ENCODE assay signal across 36 cellular contexts in the genomic region with DNA sequence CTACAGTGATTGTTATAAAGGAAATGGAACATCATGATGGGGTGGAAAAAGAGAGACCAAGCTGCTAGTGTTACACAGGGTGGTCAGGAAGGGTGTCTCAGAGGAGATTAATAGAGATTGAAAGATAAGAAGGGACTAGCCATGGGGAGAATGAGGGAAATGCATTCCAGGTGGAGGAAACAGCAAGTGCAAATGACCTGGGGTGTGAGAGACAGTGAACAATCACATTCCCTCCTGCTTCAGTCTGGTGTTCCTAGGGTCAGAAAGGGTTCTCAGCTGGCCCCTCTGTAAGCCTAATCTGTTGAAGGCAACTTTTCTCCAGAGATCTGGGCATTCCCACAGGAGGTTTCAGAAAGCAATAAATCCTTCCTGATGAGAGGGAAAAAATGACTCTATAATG. TPM values are rescaled to one million over a fixed set of nuclear protein-coding genes. Genes with fewer than 3 reads are reported as not detected.
"Had no signal": no experiment of that assay in that cellular context is flagged by ENCODE, and none has a peak within 500 bp of the region (broad histone marks: within the 10 kb centered on the region; RNA-seq: fewer than 3 reads in every experiment).

No MANE protein-coding gene starts in this region.

- DNase-seq: activated CD4-positive, alpha-beta memory T cell treated with anti-CD3 and anti-CD28 coated beads for 36 hours; activated CD4-positive, alpha-beta T cell treated with anti-CD3 and anti-CD28 coated beads for 36 hours; activated CD4-positive, alpha-beta T cell treated with anti-CD3 and anti-CD28 coated beads, Interleukin-2, amount 10 ng/mL, durations not matched to agents 24 days and 14 days; activated CD4-positive, CD25-positive, alpha-beta regulatory T cell; activated CD4-positive, CD25-positive, alpha-beta regulatory T cell treated with anti-CD3 and anti-CD28 coated beads, Interleukin-2, amount 50 U/mL, for 72 hours; activated CD8-positive, alpha-beta memory T cell treated with anti-CD3 and anti-CD28 coated beads, Interleukin-2, amount 10 ng/mL, durations not matched to agents 7 days and 5 days; activated CD8-positive, alpha-beta memory T cell treated with anti-CD3 and anti-CD28 coated beads, Interleukin-2, amount 50 U/mL, for 4 hours; activated CD8-positive, alpha-beta T cell treated with anti-CD3 and anti-CD28 coated beads, Interleukin-2, amount 10 ng/mL, durations not matched to agents 7 days and 5 days; activated effector memory CD4-positive, alpha-beta T cell treated with anti-CD3 and anti-CD28 coated beads, Interleukin-2, amount 50 U/mL, for 16 hours; activated naive CD4-positive, alpha-beta T cell treated with anti-CD3 and anti-CD28 coated beads for 36 hours; activated naive CD8-positive, alpha-beta T cell treated with anti-CD3 and anti-CD28 coated beads, Interleukin-2, amount 10 ng/mL, durations not matched to agents 7 days and 5 days; activated T-cell treated with anti-CD3 and anti-CD28 coated beads, Interleukin-2, amount 50 U/mL, for 1 hour; activated T-cell treated with anti-CD3 and anti-CD28 coated beads, Interleukin-2, amount 50 U/mL, for 48 hours; brain microvascular endothelial cell; dorsolateral prefrontal cortex; effector memory CD4-positive, alpha-beta T cell; endodermal cell; erythroblast; foreskin keratinocyte; gastrocnemius medialis; glutamatergic neuron; SW 1271; T-cell; T1000 had no signal

- H3K9me3 Mint-ChIP-seq: activated naive CD4-positive, alpha-beta T cell treated with anti-CD3 and anti-CD28 coated beads for 36 hours; activated T-helper 1 cell treated with anti-CD3 and anti-CD28 coated beads, Interleukin-12 subunit alpha, Interleukin-12 subunit beta, Interleukin-2, Interleukin-4 antibody, amounts not matched to agents 30 ng/mL and 10 ng/mL and 1 ng/mL, durations not matched to agents 14 hours and 24 hours and 36 hours; activated T-helper 2 cell treated with anti-CD3 and anti-CD28 coated beads, Interferon-gamma antibody, Interleukin-2, Interleukin-4, amounts not matched to agents 10 μg/mL and 5 μg/mL and 100 μg/mL, durations not matched to agents 14 hours and 24 hours and 36 hours; dendritic cell treated with granulocyte-macrophage colony-stimulating factor and Interleukin-4, amounts not matched to agents 40 ng/mL and 50 ng/mL, for 4 days had no signal

- H3K36me3 ChIP-seq: ascending aorta, brain microvascular endothelial cell, gastrocnemius medialis had no signal

- H3K27ac Mint-ChIP-seq: activated CD4-positive, alpha-beta memory T cell treated with anti-CD3 and anti-CD28 coated beads for 36 hours; activated CD4-positive, alpha-beta T cell treated with anti-CD3 and anti-CD28 coated beads for 36 hours; activated CD4-positive, alpha-beta T cell treated with anti-CD3 and anti-CD28 coated beads, Interleukin-2, amount 10 ng/mL, durations not matched to agents 24 days and 14 days; activated CD8-positive, alpha-beta memory T cell treated with anti-CD3 and anti-CD28 coated beads, Interleukin-2, amount 10 ng/mL, durations not matched to agents 7 days and 5 days; activated CD8-positive, alpha-beta T cell treated with anti-CD3 and anti-CD28 coated beads, Interleukin-2, amount 10 ng/mL, durations not matched to agents 7 days and 5 days; activated naive CD4-positive, alpha-beta T cell treated with anti-CD3 and anti-CD28 coated beads for 36 hours; activated naive CD4-positive, alpha-beta T cell treated with anti-CD3 and anti-CD28 coated beads, Interleukin-2, amount 50 U/mL, for 72 hours; activated naive CD8-positive, alpha-beta T cell treated with anti-CD3 and anti-CD28 coated beads, Interleukin-2, amount 10 ng/mL, durations not matched to agents 7 days and 5 days; activated T-helper 1 cell treated with anti-CD3 and anti-CD28 coated beads, Interleukin-12 subunit alpha, Interleukin-12 subunit beta, Interleukin-2, Interleukin-4 antibody, amounts not matched to agents 30 ng/mL and 10 ng/mL and 1 ng/mL, durations not matched to agents 14 hours and 24 hours and 36 hours; activated T-helper 2 cell treated with anti-CD3 and anti-CD28 coated beads, Interferon-gamma antibody, Interleukin-2, Interleukin-4, amounts not matched to agents 10 μg/mL and 5 μg/mL and 100 μg/mL, durations not matched to agents 14 hours and 24 hours and 36 hours; dendritic cell treated with granulocyte-macrophage colony-stimulating factor and Interleukin-4, amounts not matched to agents 40 ng/mL and 50 ng/mL, for 4 days; endodermal cell; T-cell; T-helper 1 cell treated with Interleukin-12 subunit alpha and Interleukin-12 subunit beta and Interleukin-4 antibody, amounts not matched to agents 30 μg/mL and 1 μg/mL, for 36 hours; T-helper 2 cell treated with Interferon-gamma antibody and Interleukin-4, amounts not matched to agents 5 μg/mL and 100 μg/mL, for 36 hours had no signal

- FAIRE-seq: bronchial epithelial cell had no signal

- H3K4me1 ChIP-seq: foreskin keratinocyte had no signal

- ATAC-seq: activated CD4-positive, alpha-beta T cell treated with anti-CD3 and anti-CD28 coated beads for 36 hours; activated CD8-positive, alpha-beta memory T cell treated with anti-CD3 and anti-CD28 coated beads, Interleukin-2, amount 10 ng/mL, durations not matched to agents 7 days and 5 days; activated CD8-positive, alpha-beta T cell treated with anti-CD3 and anti-CD28 coated beads, Interleukin-2, amount 10 ng/mL, durations not matched to agents 7 days and 5 days; activated naive CD4-positive, alpha-beta T cell treated with anti-CD3 and anti-CD28 coated beads, Interleukin-2, amount 50 U/mL, for 72 hours; foreskin keratinocyte; gastrocnemius medialis; T-cell had no signal

- H3K27ac ChIP-seq: ascending aorta, brain microvascular endothelial cell, coronary artery, dorsolateral prefrontal cortex, esophagus muscularis mucosa, foreskin keratinocyte, gastrocnemius medialis had no signal

- H3K4me3 ChIP-seq: ascending aorta, coronary artery, dorsolateral prefrontal cortex, esophagus muscularis mucosa, gastrocnemius medialis had no signal

- H3K27me3 ChIP-seq: ascending aorta, gastrocnemius medialis had no signal

- H3K9me3 ChIP-seq: ascending aorta, esophagus muscularis mucosa, gastrocnemius medialis had no signal

- H3K36me3 Mint-ChIP-seq: activated CD4-positive, alpha-beta memory T cell treated with anti-CD3 and anti-CD28 coated beads for 36 hours; activated CD8-positive, alpha-beta memory T cell treated with anti-CD3 and anti-CD28 coated beads, Interleukin-2, amount 10 ng/mL, durations not matched to agents 7 days and 5 days; activated naive CD8-positive, alpha-beta T cell treated with anti-CD3 and anti-CD28 coated beads, Interleukin-2, amount 10 ng/mL, durations not matched to agents 7 days and 5 days; T-cell had no signal

- H3K4me1 Mint-ChIP-seq: endodermal cell had no signal

- H3K4me3 Mint-ChIP-seq: activated CD4-positive, alpha-beta memory T cell treated with anti-CD3 and anti-CD28 coated beads for 36 hours; activated CD4-positive, alpha-beta T cell treated with anti-CD3 and anti-CD28 coated beads for 36 hours; activated CD8-positive, alpha-beta memory T cell treated with anti-CD3 and anti-CD28 coated beads, Interleukin-2, amount 10 ng/mL, durations not matched to agents 7 days and 5 days; activated CD8-positive, alpha-beta T cell treated with anti-CD3 and anti-CD28 coated beads, Interleukin-2, amount 10 ng/mL, durations not matched to agents 7 days and 5 days; activated naive CD4-positive, alpha-beta T cell treated with anti-CD3 and anti-CD28 coated beads for 36 hours; activated naive CD8-positive, alpha-beta T cell treated with anti-CD3 and anti-CD28 coated beads, Interleukin-2, amount 10 ng/mL, durations not matched to agents 7 days and 5 days; activated T-helper 1 cell treated with anti-CD3 and anti-CD28 coated beads, Interleukin-12 subunit alpha, Interleukin-12 subunit beta, Interleukin-2, Interleukin-4 antibody, amounts not matched to agents 30 ng/mL and 10 ng/mL and 1 ng/mL, durations not matched to agents 14 hours and 24 hours and 36 hours; central memory CD8-positive, alpha-beta T cell; dendritic cell treated with granulocyte-macrophage colony-stimulating factor and Interleukin-4, amounts not matched to agents 40 ng/mL and 50 ng/mL, for 4 days; endodermal cell; T-cell; T-helper 1 cell treated with Interleukin-12 subunit alpha and Interleukin-12 subunit beta and Interleukin-4 antibody, amounts not matched to agents 30 μg/mL and 1 μg/mL, for 36 hours; T-helper 2 cell treated with Interferon-gamma antibody and Interleukin-4, amounts not matched to agents 5 μg/mL and 100 μg/mL, for 36 hours had no signal

RNA-seq across cellular contexts. Expression of gene KCNB1, which starts 3.6 kb away (rescaled TPM):
- total RNA-seq: activated CD4-positive, alpha-beta memory T cell treated with anti-CD3 and anti-CD28 coated beads for 36 hours; activated CD4-positive, alpha-beta T cell treated with anti-CD3 and anti-CD28 coated beads for 36 hours; activated CD8-positive, alpha-beta memory T cell treated with anti-CD3 and anti-CD28 coated beads for 36 hours; activated CD8-positive, alpha-beta T cell treated with anti-CD3 and anti-CD28 coated beads, Interleukin-2, amount 10 ng/mL, durations not matched to agents 7 days and 5 days; activated naive CD4-positive, alpha-beta T cell treated with anti-CD3 and anti-CD28 coated beads for 36 hours; activated naive CD4-positive, alpha-beta T cell treated with anti-CD3 and anti-CD28 coated beads, Interleukin-2, amount 50 U/mL, for 72 hours; ascending aorta; bronchial epithelial cell; foreskin keratinocyte had no signal
